13 cellular contexts compared by ENCODE assay signal in genomic region chr3:161348791-161349400, GRCh38. TPM values are rescaled to one million over a fixed set of nuclear protein-coding genes. Genes with fewer than 3 reads are reported as not detected.
DNase-seq lines count a peak whose midpoint lies in the region; ATAC-seq, FAIRE-seq and TF ChIP-seq lines count a peak whose summit lies in the region.
"Had no signal": no experiment of that assay in that cellular context is flagged by ENCODE, and none has a peak within 500 bp of the region (broad histone marks: within the 10 kb centered on the region; RNA-seq: fewer than 3 reads in every experiment).

No MANE protein-coding gene starts in this region.

- 45% methylated on average over 2 of the region's 2 CpGs for WGBS in GM12878 (ENCODE audit: insufficient coverage, insufficient replicate concordance, low lambda C conversion rate, missing lambda C conversion rate)
- 57% methylated on average over 2 of the region's 2 CpGs for WGBS in smooth muscle cell (ENCODE audit: low lambda C conversion rate)

- CTCF ChIA-PET in activated naive CD4-positive, alpha-beta T cell treated with anti-CD3 and anti-CD28 coated beads for 36 hours (lab: Charles Lee): interaction anchor here (1.0 kb wide), 1 partner anchor 74 kb away, joined by 4 read pairs; no protein-coding TSS in a partner anchor
- CTCF ChIA-PET in GM12878 (lab: Yijun Ruan, JAX): no interaction called here

- H3K27me3 ChIP-seq in GM12878 (replicated peaks in 1 of 2; ENCODE audit: control insufficient read depth in 2 of 2, insufficient read depth in 2 of 2, low read length in 1 of 2) (no peaks in the 10 kb centered on the region), smooth muscle cell (ENCODE audit: low read depth) (no peaks in the 10 kb centered on the region)

- no peaks in the 10 kb centered on the region for H3F3A ChIP-seq in smooth muscle cell (ENCODE audit: low read depth)

- no peaks in the 10 kb centered on the region for H3K27me3 Mint-ChIP-seq in activated naive CD4-positive, alpha-beta T cell treated with anti-CD3 and anti-CD28 coated beads for 36 hours (ENCODE audit: low read depth)

- no peaks in the 10 kb centered on the region for H3K9me3 Mint-ChIP-seq in activated naive CD4-positive, alpha-beta T cell treated with anti-CD3 and anti-CD28 coated beads for 36 hours
- H3K9me3 Mint-ChIP-seq: activated T-helper 1 cell treated with anti-CD3 and anti-CD28 coated beads, Interleukin-12 subunit alpha, Interleukin-12 subunit beta, Interleukin-2, Interleukin-4 antibody, amounts not matched to agents 30 ng/mL and 10 ng/mL and 1 ng/mL, durations not matched to agents 14 hours and 24 hours and 36 hours had no signal

- H3K9ac ChIP-seq in GM12878 (ENCODE audit: control insufficient read depth, insufficient read depth, low read length) (no peak overlapping the region), smooth muscle cell (ENCODE audit: low read depth) (no peak overlapping the region)

- no peak for TF ChIP-seq EP300 in GM12878 (IDR thresholded peaks at IDR 0.05; ENCODE audit: borderline replicate concordance in 1 of 2, control insufficient read depth in 1 of 2, low read depth in 2 of 2, low read length in 2 of 2)

- in situ Hi-C loops in GM12878 (cut with MboI) (no loop called here), GM13976 (cut with MboI; ENCODE audit: low sequenced_read_pairs, unreplicated experiment) (no loop called here)

- H3K9me3 ChIP-seq in GM12878 (replicated peaks; ENCODE audit: control insufficient read depth, insufficient read depth, low read length): no peaks in the 10 kb centered on the region
- H3K9me3 ChIP-seq in smooth muscle cell (replicated peaks; ENCODE audit: low read depth): no peaks in the 10 kb centered on the region

- H3K27ac Mint-ChIP-seq in activated naive CD4-positive, alpha-beta T cell treated with anti-CD3 and anti-CD28 coated beads for 36 hours: peak overlapping the region; percentile 3
- H3K27ac Mint-ChIP-seq: activated T-helper 1 cell treated with anti-CD3 and anti-CD28 coated beads, Interleukin-12 subunit alpha, Interleukin-12 subunit beta, Interleukin-2, Interleukin-4 antibody, amounts not matched to agents 30 ng/mL and 10 ng/mL and 1 ng/mL, durations not matched to agents 14 hours and 24 hours and 36 hours had no signal

- BruUV-seq in GM12878 (replicated peaks; lab: Mats Ljungman, UMichigan): no TSS peak

- no peak for TF ChIP-seq RAD21 in GM12878 (IDR thresholded peaks at IDR 0.05; ENCODE audit: insufficient read depth, low read depth, low read length)

- RAD21 ChIA-PET in GM12878 (lab: Charles Lee; ENCODE audit: unreplicated experiment): no interaction called here

- H3K4me1 Mint-ChIP-seq in activated naive CD4-positive, alpha-beta T cell treated with anti-CD3 and anti-CD28 coated beads for 36 hours (ENCODE audit: low read depth): peaks cover 27% of the 10 kb centered on the region

- H4K20me1 ChIP-seq in GM12878 (ENCODE audit: control insufficient read depth, insufficient read depth) (no peaks in the 10 kb centered on the region), smooth muscle cell (ENCODE audit: low read depth) (no peaks in the 10 kb centered on the region)

- TF ChIP-seq POLR2A in GM12878 (IDR thresholded peaks at IDR 0.05; ENCODE audit: low read depth, low read length) (no peak), GM18505 (IDR thresholded peaks at IDR 0.05; ENCODE audit: borderline replicate concordance, extremely low read depth, insufficient read depth, insufficient read length) (no peak)

- H3K4me1 ChIP-seq in GM12878 (ENCODE audit: control insufficient read depth, insufficient read depth, low read length): no peaks in the 10 kb centered on the region
- peaks cover 4% of the 10 kb centered on the region for H3K4me1 ChIP-seq in smooth muscle cell (ENCODE audit: low read depth)

- FAIRE-seq in GM12878 (lab: Jason Lieb, UNC): no peak

- H3K36me3 Mint-ChIP-seq in activated naive CD4-positive, alpha-beta T cell treated with anti-CD3 and anti-CD28 coated beads for 36 hours (ENCODE audit: low read depth): no peaks in the 10 kb centered on the region

- no peak for DNase-seq in activated naive CD4-positive, alpha-beta T cell treated with anti-CD3 and anti-CD28 coated beads for 36 hours
- no peak for DNase-seq in activated naive CD4-positive, alpha-beta T cell (lab: John Stamatoyannopoulos, UW)
- DNase-seq in GM12878 (ENCODE audit: low read depth, low spot score) (no peak), smooth muscle cell (lab: John Stamatoyannopoulos, UW; ENCODE audit: unreplicated experiment) (no peak), GM13976 (ENCODE audit: low spot score) (no peak), midbrain (lab: John Stamatoyannopoulos, UW) (no peak)
- DNase-seq: central memory CD4-positive, alpha-beta T cell; NCI-H748 treated with DMSO at 0.1 percent for 48 hours; Right ventricle myocardium superior; WERI-Rb-1 had no signal

- SMC1A ChIA-PET in GM12878 (lab: Charles Lee; ENCODE audit: uncharacterized antibody, unreplicated experiment): interaction anchor here (1.1 to 1.5 kb wide), 2 partner anchors 39 to 58 kb away, joined by 6 to 7 read pairs; no protein-coding TSS in a partner anchor

- H3K79me2 ChIP-seq in GM12878 (ENCODE audit: control insufficient read depth, insufficient read depth, low read length) (no peaks in the 10 kb centered on the region), smooth muscle cell (ENCODE audit: low read depth) (no peaks in the 10 kb centered on the region)

- H3K27ac ChIP-seq in GM12878 (ENCODE audit: control insufficient read depth, insufficient read depth): no peak overlapping the region
- peak overlapping the region; percentile 84 for H3K27ac ChIP-seq in smooth muscle cell (ENCODE audit: low read depth)
- H3K27ac ChIP-seq: WERI-Rb-1 had no signal

- no peak overlapping the region for H2AFZ ChIP-seq in GM12878 (ENCODE audit: control insufficient read depth, low read depth, low read length)
- no peak overlapping the region for H2AFZ ChIP-seq in smooth muscle cell (ENCODE audit: low read depth)

- ATAC-seq in HG03196 (IDR thresholded peaks at IDR 0.05; ENCODE audit: unreplicated experiment) (peak; percentile 45), GM12878 (peak; percentile 65), GM18505 (IDR thresholded peaks at IDR 0.05; ENCODE audit: unreplicated experiment) (no peak)

- H3K4me2 ChIP-seq in GM12878 (ENCODE audit: control insufficient read depth, insufficient read depth) (no peak overlapping the region), smooth muscle cell (peak overlapping the region; percentile 70)

- intact Hi-C loops in activated naive CD4-positive, alpha-beta T cell treated with anti-CD3 and anti-CD28 coated beads for 36 hours (cut with micrococcal nuclease): loop anchor here (1.0 kb wide), 3 partner anchors 23 to 548 kb away; no protein-coding TSS in a partner anchor
- intact Hi-C loops in GM12878 (cut with micrococcal nuclease; ENCODE audit: unreplicated experiment): loop anchor here (1.0 to 2.0 kb wide), 2 partner anchors 22 to 38 kb away; partner anchors contain the start of gene SPTSSB

- no peaks in the 10 kb centered on the region for H3K36me3 ChIP-seq in GM12878 (ENCODE audit: control insufficient read depth in 2 of 2, insufficient read depth in 2 of 2, low read length in 1 of 2)
- no peaks in the 10 kb centered on the region for H3K36me3 ChIP-seq in smooth muscle cell (ENCODE audit: low read depth)
- H3K36me3 ChIP-seq: WERI-Rb-1 had no signal

- no peak overlapping the region for H3K4me3 Mint-ChIP-seq in activated naive CD4-positive, alpha-beta T cell treated with anti-CD3 and anti-CD28 coated beads for 36 hours
- H3K4me3 Mint-ChIP-seq: activated T-helper 1 cell treated with anti-CD3 and anti-CD28 coated beads, Interleukin-12 subunit alpha, Interleukin-12 subunit beta, Interleukin-2, Interleukin-4 antibody, amounts not matched to agents 30 ng/mL and 10 ng/mL and 1 ng/mL, durations not matched to agents 14 hours and 24 hours and 36 hours had no signal

- TF ChIP-seq CTCF in GM12878 (IDR thresholded peaks at IDR 0.05 in 2 of 3, conservative IDR thresholded peaks at IDR 0.05 in 1 of 3; ENCODE audit: control insufficient read depth in 2 of 3, extremely low read depth in 1 of 3, insufficient read depth in 1 of 3, low read depth in 3 of 3, low read length in 3 of 3) (no peak), smooth muscle cell (IDR thresholded peaks at IDR 0.05; ENCODE audit: borderline replicate concordance, insufficient read depth, poor library complexity, severe bottlenecking) (no peak), GM13976 (IDR thresholded peaks at IDR 0.05; ENCODE audit: borderline replicate concordance, control extremely low read depth, extremely low read depth, insufficient read depth, missing control alignments) (no peak)

- POLR2A ChIA-PET in GM12878 (lab: Charles Lee): no interaction called here

- H3K4me3 ChIP-seq in GM12878 (no peak overlapping the region), smooth muscle cell (no peak overlapping the region)

TF ChIP-seq in GM12878, 131 proteins besides CTCF, POLR2A, EP300 and RAD21 (continues in another document):
- TF ChIP-seq IKZF2 (IDR thresholded peaks at IDR 0.05) (peak; percentile 8 to 27; a peak in 2 of 4 replicates), IKZF1 (conservative IDR thresholded peaks at IDR 0.05) (0 out of 2 replicates have a peak, but pooled peaks have one; percentile 15), MEF2A (IDR thresholded peaks at IDR 0.05; ENCODE audit: insufficient read depth, low read depth, low read length) (peak; percentile 24; the same call in 1 of the 2 replicates), ATF7 (IDR thresholded peaks at IDR 0.05; ENCODE audit: low read depth) (peak; percentile 60; the same call in 1 of the 2 replicates), MTA2 (IDR thresholded peaks at IDR 0.05; ENCODE audit: low read depth) (peak; percentile 72)

RNA-seq across cellular contexts. Expression of gene SPTSSB, which starts 22.4 kb away (rescaled TPM):
- not detected for total RNA-seq in activated naive CD4-positive, alpha-beta T cell treated with anti-CD3 and anti-CD28 coated beads for 36 hours
- total RNA-seq in GM12878 (2013; cell fraction: nucleolus; rRNA removed): 0.44 and 0.96 TPM in 2 replicates
- total RNA-seq in GM12878 (2014; rRNA removed) (1.0 and 1.2 TPM in 2 replicates), GM12878 (2014; rRNA removed; fragmentation: Illumina TruSeq; extraction: Trizol) (0.74 and 1.2 TPM in 2 replicates), GM12878 (2021) (1.1 and 1.8 TPM in 2 replicates), smooth muscle cell (0.94 and 1.0 TPM in 2 replicates)
- polyA plus RNA-seq in GM12878 (2011; ENCODE audit: low read depth): not detected
- polyA plus RNA-seq in GM12878 (2011; rRNA removed) (30.6 and 41.8 TPM in 2 replicates), GM12878 (2014; fragmentation: Illumina TruSeq; extraction: Trizol) (0.66 and 0.86 TPM in 2 replicates), GM12878 (2014; fragmentation: Nextera tagmentation; extraction: Ambion mirVana) (1 to 10 TPM in 1 of 2 experiments, under 1 TPM in 1; 0.60 to 1.3 TPM), GM12878 (2014; rRNA removed) (0.30 and 0.81 TPM in 2 replicates), GM12878 (2016; fragmentation: Nextera tagmentation; extraction: Ambion mirVana) (under 1 TPM; 0.19 to 0.64 TPM), smooth muscle cell (0.41 TPM in 1 of 2 replicates, not detected in the other)
- 5.7 and 8.4 TPM in 2 replicates for polyA plus RNA-seq in GM12878 (2011; cell fraction: cytosol; rRNA removed)
- 11.3 and 20.4 TPM in 2 replicates for polyA plus RNA-seq in GM12878 (2011; cell fraction: nucleus; rRNA removed)
- not detected in 2 replicates for polyA plus RNA-seq in GM12878 (2012)
- polyA minus RNA-seq in GM12878 (2011; rRNA and poly(A)+ RNA removed): 8.6 and 10.7 TPM in 2 replicates
- 3.7 and 5.3 TPM in 2 replicates for polyA minus RNA-seq in GM12878 (2011; cell fraction: cytosol; rRNA and poly(A)+ RNA removed)
- polyA minus RNA-seq in GM12878 (2011; cell fraction: nucleus; rRNA and poly(A)+ RNA removed): 9.7 and 9.8 TPM in 2 replicates
- total RNA-seq: activated T-helper 1 cell treated with anti-CD3 and anti-CD28 coated beads, Interleukin-12 subunit alpha, Interleukin-12 subunit beta, Interleukin-2, Interleukin-4 antibody, amounts not matched to agents 30 ng/mL and 10 ng/mL and 1 ng/mL, durations not matched to agents 14 hours and 24 hours and 36 hours; Right ventricle myocardium superior had no signal
